Comparison of ENCODE assay signal across 8 cellular contexts in the genomic region with DNA sequence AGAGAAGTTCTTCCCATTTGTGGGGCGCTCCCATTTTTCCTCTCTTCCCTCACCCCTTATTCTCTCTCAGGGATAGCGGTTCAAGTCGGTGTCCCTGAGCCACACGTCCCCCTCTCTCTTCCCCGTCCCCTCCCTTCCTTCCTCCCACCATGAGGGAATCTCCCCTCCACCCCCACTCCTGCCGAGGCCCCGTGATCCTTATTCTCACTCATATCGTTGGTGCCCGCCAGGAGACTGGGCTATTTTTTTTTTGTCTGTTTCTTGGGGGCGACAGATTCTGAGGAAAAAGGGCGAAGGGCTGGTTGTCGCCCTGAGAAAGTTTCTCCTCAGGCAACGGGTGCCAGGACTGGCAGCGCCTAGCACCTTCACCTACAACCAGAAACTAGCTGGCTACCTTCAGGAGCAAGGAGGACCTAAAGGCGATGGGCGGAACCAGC. TPM values are rescaled to one million over a fixed set of nuclear protein-coding genes. Genes with fewer than 3 reads are reported as not detected.
A peak's percentile ranks its signal among the peaks of the same experiment; 100 is the strongest.
DNase-seq lines count a peak whose midpoint lies in the region; ATAC-seq and TF ChIP-seq lines count a peak whose summit lies in the region.

No MANE protein-coding gene starts in this region.

- peaks cover 23 to 30% (median 28%) of the 10 kb centered on the region in 10 experiments for H3K4me1 ChIP-seq in BLaER1 treated with 17β-estradiol and CSF1 and Interleukin-3, amounts not matched to agents 10 nM and 100 nM
- peaks cover 38% of the 10 kb centered on the region for H3K4me1 ChIP-seq in OCI-LY3 (ENCODE audit: low read length)
- H3K4me1 ChIP-seq in effector memory CD4-positive, alpha-beta T cell (ENCODE audit: control insufficient read depth, insufficient read depth, low read length, poor library complexity, severe bottlenecking): peaks cover 19% of the 10 kb centered on the region

- peak overlapping the region in 8 of 10 experiments; percentile 79 to 99 (median 90); a peak in 12 of 20 replicates for H3K4me3 ChIP-seq in BLaER1 treated with 17β-estradiol and CSF1 and Interleukin-3, amounts not matched to agents 10 nM and 100 nM
- H3K4me3 ChIP-seq in OCI-LY3 (ENCODE audit: low read length) (peak overlapping the region; percentile 86), neural cell (ENCODE audit: low read length) (peak overlapping the region; percentile 81)
- H3K4me3 ChIP-seq in effector memory CD4-positive, alpha-beta T cell (ENCODE audit: insufficient read depth, low read depth, low read length, poor library complexity, severe bottlenecking): no peak overlapping the region

- no peaks in the 10 kb centered on the region for H3K9me2 ChIP-seq in neural cell (ENCODE audit: insufficient read depth, low read length)

- no peak overlapping the region for H2AFZ ChIP-seq in OCI-LY3 (ENCODE audit: low read depth, low read length)
- H2AFZ ChIP-seq in neural cell (ENCODE audit: low read depth, low read length): peak overlapping the region; percentile 67

- peaks cover 0 to 10% (median 0%) of the 10 kb centered on the region in 11 experiments; a peak in 5 of 22 replicates for H3K9me3 ChIP-seq in BLaER1 treated with 17β-estradiol and CSF1 and Interleukin-3, amounts not matched to agents 10 nM and 100 nM (replicated peaks in 1 of 11)
- H3K9me3 ChIP-seq in OCI-LY3 (ENCODE audit: insufficient read depth, low read length) (no peaks in the 10 kb centered on the region), neural cell (ENCODE audit: low read length) (no peaks in the 10 kb centered on the region)
- no peaks in the 10 kb centered on the region for H3K9me3 ChIP-seq in effector memory CD4-positive, alpha-beta T cell (ENCODE audit: control insufficient read depth, low read length)

- H3K79me2 ChIP-seq in OCI-LY3 (ENCODE audit: low read length) (peaks cover 35% of the 10 kb centered on the region), neural cell (replicated peaks; ENCODE audit: insufficient read depth, low read length) (peaks cover 19% of the 10 kb centered on the region)

- peaks cover 7 to 25% (median 22%) of the 10 kb centered on the region in 11 experiments for H3K36me3 ChIP-seq in BLaER1 treated with 17β-estradiol and CSF1 and Interleukin-3, amounts not matched to agents 10 nM and 100 nM
- H3K36me3 ChIP-seq in OCI-LY3 (replicated peaks; ENCODE audit: low read depth, low read length) (peaks cover 23% of the 10 kb centered on the region), neural cell (ENCODE audit: insufficient read depth, low read length) (no peaks in the 10 kb centered on the region)
- H3K36me3 ChIP-seq in effector memory CD4-positive, alpha-beta T cell (ENCODE audit: control insufficient read depth, insufficient read depth, low read length): peaks cover 3% of the 10 kb centered on the region

- no peak for TF ChIP-seq RAD21 in neural cell (conservative IDR thresholded peaks at IDR 0.05)

- no peak for DNase-seq in effector memory CD4-positive, alpha-beta T cell
- DNase-seq in GDM1 (lab: John Stamatoyannopoulos, UW) (no peak), GF-D8 (lab: John Stamatoyannopoulos, UW) (no peak)

- peak overlapping the region; percentile 65 to 99 (median 81) for H3K4me2 ChIP-seq in BLaER1 treated with 17β-estradiol and CSF1 and Interleukin-3, amounts not matched to agents 10 nM and 100 nM
- H3K4me2 ChIP-seq in OCI-LY3 (ENCODE audit: low read length): peak overlapping the region; percentile 68
- no peak overlapping the region for H3K4me2 ChIP-seq in neural cell (ENCODE audit: low read length)

- H3K27me3 ChIP-seq in BLaER1 treated with 17β-estradiol and CSF1 and Interleukin-3, amounts not matched to agents 10 nM and 100 nM: no peaks in the 10 kb centered on the region
- H3K27me3 ChIP-seq in OCI-LY3 (ENCODE audit: low read depth, low read length) (no peaks in the 10 kb centered on the region), neural cell (ENCODE audit: insufficient read depth, low read depth, low read length) (no peaks in the 10 kb centered on the region)
- no peaks in the 10 kb centered on the region for H3K27me3 ChIP-seq in effector memory CD4-positive, alpha-beta T cell (replicated peaks; ENCODE audit: control insufficient read depth, insufficient read depth, low read length, poor library complexity, severe bottlenecking)

- no peak for TF ChIP-seq EP300 in neural cell (conservative IDR thresholded peaks at IDR 0.05; ENCODE audit: poor library complexity, severe bottlenecking)

- no peak for TF ChIP-seq CTCF in OCI-LY3 (IDR thresholded peaks at IDR 0.05; ENCODE audit: low read depth, low read length)
- no peak for TF ChIP-seq CTCF in neural cell (IDR thresholded peaks at IDR 0.05; ENCODE audit: poor library complexity, severe bottlenecking)

- no peaks in the 10 kb centered on the region for H3F3A ChIP-seq in neural cell (ENCODE audit: insufficient read depth, low read length, poor library complexity, severe bottlenecking)

- no peak for ATAC-seq in GM21723 (IDR thresholded peaks at IDR 0.05; ENCODE audit: unreplicated experiment)
- ATAC-seq in GM21786 (IDR thresholded peaks at IDR 0.05; ENCODE audit: unreplicated experiment): no peak

- H3K9ac ChIP-seq in BLaER1 treated with 17β-estradiol and CSF1 and Interleukin-3, amounts not matched to agents 10 nM and 100 nM: peak overlapping the region in 10 of 11 experiments; percentile 94 to 100 (median 99); a peak in 13 of 22 replicates
- H3K9ac ChIP-seq in OCI-LY3 (ENCODE audit: low read length) (no peak overlapping the region), neural cell (ENCODE audit: low read length) (peak overlapping the region; percentile 96)

- peaks cover 21 to 31% (median 24%) of the 10 kb centered on the region in 11 experiments; a peak in 21 of 22 replicates for H4K20me1 ChIP-seq in BLaER1 treated with 17β-estradiol and CSF1 and Interleukin-3, amounts not matched to agents 10 nM and 100 nM
- H4K20me1 ChIP-seq in OCI-LY3 (ENCODE audit: insufficient read depth, low read length) (peaks cover 24% of the 10 kb centered on the region), neural cell (ENCODE audit: insufficient read depth) (no peaks in the 10 kb centered on the region)

- H3K27ac ChIP-seq in BLaER1 treated with 17β-estradiol and CSF1 and Interleukin-3, amounts not matched to agents 10 nM and 100 nM: peak overlapping the region; percentile 95 to 100 (median 99)
- H3K27ac ChIP-seq in OCI-LY3 (ENCODE audit: low read length): peak overlapping the region; percentile 96
- H3K27ac ChIP-seq in effector memory CD4-positive, alpha-beta T cell (ENCODE audit: insufficient read depth, low read length, poor library complexity, severe bottlenecking): peak overlapping the region; percentile 100
- peak overlapping the region; percentile 99 for H3K27ac ChIP-seq in neural cell (ENCODE audit: low read length)

TF ChIP-seq in neural cell, 6 proteins besides CTCF, POLR2A, EP300 and RAD21:
- TF ChIP-seq SMC3 (conservative IDR thresholded peaks at IDR 0.05; ENCODE audit: poor library complexity) (no peak), MXI1 (conservative IDR thresholded peaks at IDR 0.05; ENCODE audit: poor library complexity, severe bottlenecking) (no peak), EZH2 (IDR thresholded peaks at IDR 0.05; ENCODE audit: borderline replicate concordance, insufficient read depth, low read length, poor library complexity, severe bottlenecking) (no peak), TAF1 (IDR thresholded peaks at IDR 0.05; ENCODE audit: low read depth) (no peak), POLR2AphosphoS5 (IDR thresholded peaks at IDR 0.05) (no peak)
- TF ChIP-seq, protein P1, sequence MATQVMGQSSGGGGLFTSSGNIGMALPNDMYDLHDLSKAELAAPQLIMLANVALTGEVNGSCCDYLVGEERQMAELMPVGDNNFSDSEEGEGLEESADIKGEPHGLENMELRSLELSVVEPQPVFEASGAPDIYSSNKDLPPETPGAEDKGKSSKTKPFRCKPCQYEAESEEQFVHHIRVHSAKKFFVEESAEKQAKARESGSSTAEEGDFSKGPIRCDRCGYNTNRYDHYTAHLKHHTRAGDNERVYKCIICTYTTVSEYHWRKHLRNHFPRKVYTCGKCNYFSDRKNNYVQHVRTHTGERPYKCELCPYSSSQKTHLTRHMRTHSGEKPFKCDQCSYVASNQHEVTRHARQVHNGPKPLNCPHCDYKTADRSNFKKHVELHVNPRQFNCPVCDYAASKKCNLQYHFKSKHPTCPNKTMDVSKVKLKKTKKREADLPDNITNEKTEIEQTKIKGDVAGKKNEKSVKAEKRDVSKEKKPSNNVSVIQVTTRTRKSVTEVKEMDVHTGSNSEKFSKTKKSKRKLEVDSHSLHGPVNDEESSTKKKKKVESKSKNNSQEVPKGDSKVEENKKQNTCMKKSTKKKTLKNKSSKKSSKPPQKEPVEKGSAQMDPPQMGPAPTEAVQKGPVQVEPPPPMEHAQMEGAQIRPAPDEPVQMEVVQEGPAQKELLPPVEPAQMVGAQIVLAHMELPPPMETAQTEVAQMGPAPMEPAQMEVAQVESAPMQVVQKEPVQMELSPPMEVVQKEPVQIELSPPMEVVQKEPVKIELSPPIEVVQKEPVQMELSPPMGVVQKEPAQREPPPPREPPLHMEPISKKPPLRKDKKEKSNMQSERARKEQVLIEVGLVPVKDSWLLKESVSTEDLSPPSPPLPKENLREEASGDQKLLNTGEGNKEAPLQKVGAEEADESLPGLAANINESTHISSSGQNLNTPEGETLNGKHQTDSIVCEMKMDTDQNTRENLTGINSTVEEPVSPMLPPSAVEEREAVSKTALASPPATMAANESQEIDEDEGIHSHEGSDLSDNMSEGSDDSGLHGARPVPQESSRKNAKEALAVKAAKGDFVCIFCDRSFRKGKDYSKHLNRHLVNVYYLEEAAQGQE (IDR thresholded peaks at IDR 0.05; ENCODE audit: borderline replicate concordance): no peak

RNA-seq across cellular contexts. Expression of a gene that starts 0.7 kb away (rescaled TPM):
- 3.1 and 6.8 TPM in 2 replicates for polyA plus RNA-seq in neural cell
- 1.3 and 2.2 TPM in 2 replicates for polyA minus RNA-seq in neural cell

RNA-seq across cellular contexts. Expression of a gene that starts 1.9 kb away (rescaled TPM):
- polyA plus RNA-seq in neural cell: 12.1 and 15.0 TPM in 2 replicates
- 27.7 and 35.8 TPM in 2 replicates for polyA minus RNA-seq in neural cell

RNA-seq across cellular contexts. Expression of a gene that starts 8.5 kb away (rescaled TPM):
- 24.0 and 33.8 TPM in 2 replicates for polyA plus RNA-seq in neural cell
- polyA minus RNA-seq in neural cell: 8.1 and 9.7 TPM in 2 replicates

RNA-seq across cellular contexts. Expression of a gene that starts 36.3 kb away (rescaled TPM):
- not detected in 2 replicates for polyA plus RNA-seq in neural cell
- not detected in 2 replicates for polyA minus RNA-seq in neural cell

RNA-seq across cellular contexts. Expression of a gene that starts 51.2 kb away (rescaled TPM):
- 2.1 and 3.7 TPM in 2 replicates for polyA plus RNA-seq in neural cell
- polyA minus RNA-seq in neural cell: 4.6 and 5.6 TPM in 2 replicates
